Comparison of ENCODE assay signal across 8 cellular contexts in the genomic region with DNA sequence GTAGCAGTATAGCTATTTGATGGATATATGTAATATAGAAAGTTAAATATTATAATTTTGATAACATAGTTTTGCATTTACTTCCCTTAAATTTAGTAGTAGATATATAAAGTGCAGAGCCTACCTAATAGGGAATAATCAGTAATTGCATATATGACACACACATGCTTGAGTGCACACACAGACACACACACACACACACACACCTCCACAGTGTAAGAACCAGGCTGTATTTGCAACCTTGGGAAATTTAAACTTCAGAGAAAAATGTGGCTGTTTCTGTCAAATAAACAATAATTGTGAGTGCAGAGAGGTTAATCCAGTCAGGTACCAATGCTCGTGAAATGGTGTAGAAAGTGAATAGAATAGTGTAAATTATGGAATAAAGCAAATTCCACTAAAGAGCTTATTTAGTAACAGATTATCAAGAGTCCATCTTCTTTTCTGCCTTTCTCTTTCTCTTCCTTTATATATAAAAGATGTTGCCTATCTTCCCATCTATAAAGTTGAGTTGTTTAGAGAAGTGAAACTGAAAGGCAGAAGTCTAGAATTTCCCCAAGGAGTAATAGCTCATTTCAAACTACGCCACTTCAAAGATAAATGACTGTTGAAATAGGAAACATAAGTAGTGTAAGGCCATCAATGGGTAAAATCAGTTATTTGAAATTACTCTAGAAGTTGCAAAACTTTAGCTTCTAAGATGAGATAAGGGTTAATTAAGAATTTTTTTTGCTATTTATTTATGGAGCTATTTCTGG.
DNase-seq lines count a peak whose midpoint lies in the region; ATAC-seq, FAIRE-seq and TF ChIP-seq lines count a peak whose summit lies in the region.

No MANE protein-coding gene starts in this region.

- H3K79me2 ChIP-seq in Karpas-422 (ENCODE audit: low read length), result no peaks in the 10 kb centered on the region

- TF ChIP-seq CTCF in fibroblast of the aortic adventitia (IDR thresholded peaks at IDR 0.05; ENCODE audit: insufficient read depth, low read length), result no peak

- peak overlapping the region; percentile 34 for H3K4me3 ChIP-seq in Karpas-422 (ENCODE audit: low read length)
- no peak overlapping the region for H3K4me3 ChIP-seq in fibroblast of the aortic adventitia (ENCODE audit: low read depth, low read length)
- no peak overlapping the region for H3K4me3 ChIP-seq in MG63

- FAIRE-seq in GM18507 (lab: Jason Lieb, UNC), result peak; percentile 90

- DNase-seq in GM18507 (ENCODE audit: extremely low spot score, insufficient read length, low read depth) (no peak), Karpas-422 (peak; percentile 98), fibroblast of the aortic adventitia (ENCODE audit: low read depth) (peak; percentile 28), NCI-H2227 treated with DMSO at 0.1 percent for 48 hours (lab: John Stamatoyannopoulos, UW) (no peak), cerebellum (ENCODE audit: low spot score) (no peak), MG63 (no peak), A172 (ENCODE audit: low spot score) (no peak)

- H3K27me3 ChIP-seq in Karpas-422 (ENCODE audit: low read length) (no peaks in the 10 kb centered on the region), MG63 (no peaks in the 10 kb centered on the region)

- H3K9me2 ChIP-seq in Karpas-422 (replicated peaks; ENCODE audit: insufficient read depth, low read length), result no peaks in the 10 kb centered on the region

- no peaks in the 10 kb centered on the region for H3K9me3 ChIP-seq in Karpas-422 (ENCODE audit: low read length)
- H3K9me3 ChIP-seq in MG63, result no peaks in the 10 kb centered on the region

- peak overlapping the region; percentile 65 for H3K9ac ChIP-seq in Karpas-422 (ENCODE audit: low read length)

- H3K4me1 ChIP-seq in Karpas-422 (ENCODE audit: low read length), result peaks cover 71% of the 10 kb centered on the region

- H3K4me2 ChIP-seq in Karpas-422 (ENCODE audit: low read depth, low read length, poor library complexity, severe bottlenecking), result peak overlapping the region; percentile 71

- H3K36me3 ChIP-seq in Karpas-422 (ENCODE audit: insufficient read depth, low read length) (peaks cover 11% of the 10 kb centered on the region; the same call in 1 of the 2 replicates), MG63 (no peaks in the 10 kb centered on the region)

- peak; percentile 100 for ATAC-seq in GM21723 (IDR thresholded peaks at IDR 0.05; ENCODE audit: unreplicated experiment)

- H3K27ac ChIP-seq in Karpas-422 (ENCODE audit: low read length), result peak overlapping the region; percentile 99

- H4K20me1 ChIP-seq in Karpas-422 (ENCODE audit: insufficient read depth, low read depth, low read length), result no peaks in the 10 kb centered on the region

- H2AFZ ChIP-seq in Karpas-422 (ENCODE audit: low read length), result no peak overlapping the region

Comparison
In these comparisons a context has a peak if more than half of its experiments do, and no peak if none do; other contexts are left out.
1. DNase-seq: peak in Karpas-422 (single experiment) and fibroblast of the aortic adventitia (single experiment); none in GM18507 (single experiment), NCI-H2227 treated with DMSO at 0.1 percent for 48 hours (single experiment), cerebellum (single experiment), MG63 (single experiment) and A172 (single experiment).